In genomic region chr12:28876423-28876822, GRCh38 we compare ENCODE assay signal across 19 cellular contexts.
"Had no signal": no experiment of that assay in that cellular context is flagged by ENCODE, and none has a peak within 500 bp of the region (broad histone marks: within the 10 kb centered on the region; RNA-seq: fewer than 3 reads in every experiment).

No MANE protein-coding gene starts in this region.

- H3K4me2 ChIP-seq: hepatocyte had no signal

- H3K79me2 ChIP-seq: hepatocyte had no signal

- H3K9me3 Mint-ChIP-seq: activated T-helper 1 cell treated with anti-CD3 and anti-CD28 coated beads, Interleukin-12 subunit alpha, Interleukin-12 subunit beta, Interleukin-2, Interleukin-4 antibody, amounts not matched to agents 30 ng/mL and 10 ng/mL and 1 ng/mL, durations not matched to agents 14 hours and 24 hours and 36 hours; dendritic cell treated with granulocyte-macrophage colony-stimulating factor and Interleukin-4, amounts not matched to agents 40 ng/mL and 50 ng/mL, for 4 days had no signal

- H3K27ac ChIP-seq: hepatocyte, transverse colon, vagina, WERI-Rb-1 had no signal

- H3K4me3 Mint-ChIP-seq: activated naive CD8-positive, alpha-beta T cell; activated T-helper 1 cell treated with anti-CD3 and anti-CD28 coated beads, Interleukin-12 subunit alpha, Interleukin-12 subunit beta, Interleukin-2, Interleukin-4 antibody, amounts not matched to agents 30 ng/mL and 10 ng/mL and 1 ng/mL, durations not matched to agents 14 hours and 24 hours and 36 hours; dendritic cell treated with granulocyte-macrophage colony-stimulating factor and Interleukin-4, amounts not matched to agents 40 ng/mL and 50 ng/mL, for 4 days; naive B cell; neural crest cell had no signal

- H3K4me1 ChIP-seq: transverse colon, vagina had no signal

- FAIRE-seq: bronchial epithelial cell, islet of Langerhans had no signal

- ATAC-seq: left cardiac atrium; mucosa of descending colon; stimulated activated naive CD8-positive, alpha-beta T cell treated with anti-CD3 and anti-CD28 coated beads, Interleukin-15, Interleukin-2, amounts not matched to agents 100 U/mL and 50 U/mL, for 24 hours had no signal

- H3K4me1 Mint-ChIP-seq: naive B cell had no signal

- H2AFZ ChIP-seq: hepatocyte had no signal

- H3K27me3 ChIP-seq: hepatocyte, transverse colon, vagina had no signal

- H3K27ac Mint-ChIP-seq: activated naive CD8-positive, alpha-beta T cell; activated T-helper 1 cell treated with anti-CD3 and anti-CD28 coated beads, Interleukin-12 subunit alpha, Interleukin-12 subunit beta, Interleukin-2, Interleukin-4 antibody, amounts not matched to agents 30 ng/mL and 10 ng/mL and 1 ng/mL, durations not matched to agents 14 hours and 24 hours and 36 hours; dendritic cell treated with granulocyte-macrophage colony-stimulating factor and Interleukin-4, amounts not matched to agents 40 ng/mL and 50 ng/mL, for 4 days; progenitor cell of endocrine pancreas had no signal

- DNase-seq: activated CD4-positive, alpha-beta T cell treated with anti-CD3 and anti-CD28 coated beads for 1 hour; effector CD8-positive, alpha-beta T cell; foreskin fibroblast; left cardiac atrium; mesenchymal stem cell; mucosa of descending colon; naive B cell; stimulated activated naive CD8-positive, alpha-beta T cell treated with anti-CD3 and anti-CD28 coated beads, Interleukin-15, Interleukin-2, amounts not matched to agents 100 U/mL and 50 U/mL, for 24 hours; transverse colon; WERI-Rb-1 had no signal

- H3K36me3 Mint-ChIP-seq: activated naive CD8-positive, alpha-beta T cell; naive B cell had no signal

- H3K27me3 Mint-ChIP-seq: activated naive CD8-positive, alpha-beta T cell had no signal

- H3K9me3 ChIP-seq: mucosa of descending colon, transverse colon, vagina had no signal

- H3K4me3 ChIP-seq: hepatocyte, mucosa of descending colon, transverse colon, vagina had no signal

- H3K36me3 ChIP-seq: transverse colon, vagina, WERI-Rb-1 had no signal
